In genomic region chr3:40078590-40078989, GRCh38 we compare ENCODE assay signal across 14 cellular contexts.
"Had no signal": no experiment of that assay in that cellular context is flagged by ENCODE, and none has a peak within 500 bp of the region (broad histone marks: within the 10 kb centered on the region; RNA-seq: fewer than 3 reads in every experiment).

No MANE protein-coding gene starts in this region.

- H3K27ac ChIP-seq: colonic mucosa, right atrium auricular region, upper lobe of right lung had no signal

- H3K9me3 Mint-ChIP-seq: activated naive CD8-positive, alpha-beta T cell treated with anti-CD3 and anti-CD28 coated beads, Interleukin-2, amount 10 ng/mL, durations not matched to agents 7 days and 5 days; activated T-helper 1 cell treated with anti-CD3 and anti-CD28 coated beads, Interleukin-12 subunit alpha, Interleukin-12 subunit beta, Interleukin-2, Interleukin-4 antibody, amounts not matched to agents 30 ng/mL and 10 ng/mL and 1 ng/mL, durations not matched to agents 14 hours and 24 hours and 36 hours; T-helper 2 cell treated with Interferon-gamma antibody and Interleukin-4, amounts not matched to agents 5 μg/mL and 100 μg/mL, for 36 hours had no signal

- H3K4me3 Mint-ChIP-seq: activated naive CD8-positive, alpha-beta T cell treated with anti-CD3 and anti-CD28 coated beads, Interleukin-2, amount 10 ng/mL, durations not matched to agents 7 days and 5 days; activated T-helper 1 cell treated with anti-CD3 and anti-CD28 coated beads, Interleukin-12 subunit alpha, Interleukin-12 subunit beta, Interleukin-2, Interleukin-4 antibody, amounts not matched to agents 30 ng/mL and 10 ng/mL and 1 ng/mL, durations not matched to agents 14 hours and 24 hours and 36 hours; naive thymus-derived CD8-positive, alpha-beta T cell; T-helper 2 cell treated with Interferon-gamma antibody and Interleukin-4, amounts not matched to agents 5 μg/mL and 100 μg/mL, for 36 hours had no signal

- H3K4me1 Mint-ChIP-seq: activated naive CD8-positive, alpha-beta T cell treated with anti-CD3 and anti-CD28 coated beads, Interleukin-2, amount 10 ng/mL, durations not matched to agents 7 days and 5 days; naive thymus-derived CD8-positive, alpha-beta T cell had no signal

- H3K27ac Mint-ChIP-seq: activated naive CD8-positive, alpha-beta T cell treated with anti-CD3 and anti-CD28 coated beads, Interleukin-2, amount 10 ng/mL, durations not matched to agents 7 days and 5 days; activated T-helper 1 cell treated with anti-CD3 and anti-CD28 coated beads, Interleukin-12 subunit alpha, Interleukin-12 subunit beta, Interleukin-2, Interleukin-4 antibody, amounts not matched to agents 30 ng/mL and 10 ng/mL and 1 ng/mL, durations not matched to agents 14 hours and 24 hours and 36 hours; naive thymus-derived CD8-positive, alpha-beta T cell; T-helper 2 cell treated with Interferon-gamma antibody and Interleukin-4, amounts not matched to agents 5 μg/mL and 100 μg/mL, for 36 hours had no signal

- H3K36me3 ChIP-seq: colonic mucosa, right atrium auricular region, upper lobe of right lung had no signal

- DNase-seq: activated CD4-positive, alpha-beta T cell treated with anti-CD3 and anti-CD28 coated beads, Interleukin-2, amount 50 U/mL, for 1 hour; activated CD4-positive, CD25-positive, alpha-beta regulatory T cell; activated naive CD4-positive, alpha-beta T cell; activated naive CD8-positive, alpha-beta T cell treated with anti-CD3 and anti-CD28 coated beads, Interleukin-2, amount 10 ng/mL, durations not matched to agents 7 days and 5 days; colonic mucosa; effector CD4-positive, alpha-beta T cell; foreskin melanocyte; mucosa of descending colon; naive thymus-derived CD8-positive, alpha-beta T cell; stimulated activated naive CD8-positive, alpha-beta T cell treated with anti-CD3 and anti-CD28 coated beads, Interleukin-15, Interleukin-2, amounts not matched to agents 100 U/mL and 50 U/mL, for 24 hours; upper lobe of right lung had no signal

- H3K9me3 ChIP-seq: colonic mucosa, mucosa of descending colon, upper lobe of right lung had no signal

- H3K4me1 ChIP-seq: colonic mucosa, right atrium auricular region, upper lobe of right lung had no signal

- H3K27me3 ChIP-seq: colonic mucosa, right atrium auricular region, upper lobe of right lung had no signal

- H3K4me3 ChIP-seq: colonic mucosa, mucosa of descending colon, right atrium auricular region, upper lobe of right lung had no signal

- H3K36me3 Mint-ChIP-seq: activated naive CD8-positive, alpha-beta T cell treated with anti-CD3 and anti-CD28 coated beads, Interleukin-2, amount 10 ng/mL, durations not matched to agents 7 days and 5 days had no signal

- ATAC-seq: mucosa of descending colon; naive thymus-derived CD8-positive, alpha-beta T cell; stimulated activated naive CD8-positive, alpha-beta T cell treated with anti-CD3 and anti-CD28 coated beads, Interleukin-15, Interleukin-2, amounts not matched to agents 100 U/mL and 50 U/mL, for 24 hours had no signal
